In the genomic region with DNA sequence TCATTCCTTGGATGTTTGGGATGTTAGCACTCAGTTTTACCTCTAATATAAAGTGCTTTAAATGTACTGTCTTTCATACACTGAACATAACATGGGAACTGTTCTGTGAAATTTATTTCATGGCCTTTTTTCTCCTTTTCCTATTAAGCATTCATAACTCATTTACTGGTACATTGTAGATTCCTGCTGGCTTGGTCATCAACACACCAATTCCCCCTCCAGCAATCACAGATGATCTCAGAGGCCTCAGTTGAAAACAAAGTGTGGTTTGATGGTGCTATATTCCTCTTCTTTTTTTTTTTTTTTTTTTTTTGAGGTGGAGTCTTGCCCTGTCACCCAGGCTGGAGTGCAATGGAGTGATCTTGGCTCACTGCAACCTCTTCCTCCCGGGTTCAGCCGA, we compare ENCODE assay signal across 18 cellular contexts.
DNase-seq lines count a peak whose midpoint lies in the region; FAIRE-seq and TF ChIP-seq lines count a peak whose summit lies in the region.
"Had no signal": no experiment of that assay in that cellular context is flagged by ENCODE, and none has a peak within 500 bp of the region (broad histone marks: within the 10 kb centered on the region; RNA-seq: fewer than 3 reads in every experiment).

No MANE protein-coding gene starts in this region.

- no peaks in the 10 kb centered on the region for H4K20me1 ChIP-seq in fibroblast of lung (ENCODE audit: control insufficient read depth, extremely low read depth, insufficient read depth, low read length)

- no peak overlapping the region for H4K91ac ChIP-seq in trophoblast cell (ENCODE audit: low read depth, low read length)

- peak; percentile 84 for DNase-seq in EL
- peak; percentile 42 to 66 for DNase-seq in SJCRH30
- peak; percentile 37 to 83 for DNase-seq in fibroblast of lung (ENCODE audit: low read depth in 2 of 2)
- DNase-seq in trophoblast cell = peak; percentile 4 to 27
- no peak for DNase-seq in SW 1271 (lab: John Stamatoyannopoulos, UW)
- no peak for DNase-seq in SIG-M5 (lab: John Stamatoyannopoulos, UW)
- DNase-seq in D721Med (ENCODE audit: insufficient read length, low spot score) = no peak
- no peak for DNase-seq in DMS 273 treated with DMSO at 0.1 percent for 48 hours (lab: John Stamatoyannopoulos, UW)
- DNase-seq: activated CD8-positive, alpha-beta memory T cell treated with anti-CD3 and anti-CD28 coated beads for 24 hours; activated effector memory CD4-positive, alpha-beta T cell treated with Interleukin-2 at 50 U/mL for 16 hours; effector CD4-positive, alpha-beta T cell; NCI-H1930; NCI-H524 treated with DMSO at 0.1 percent for 48 hours; right lobe of liver; upper lobe of left lung had no signal

- no peak overlapping the region for H2BK12ac ChIP-seq in trophoblast cell (ENCODE audit: low read length)

- H3K4me2 ChIP-seq in fibroblast of lung (ENCODE audit: extremely low read depth, insufficient read depth, low read length) (no peak overlapping the region), trophoblast cell (ENCODE audit: low read length) (no peak overlapping the region)
- H3K4me2 ChIP-seq: PC-9 had no signal

- H2AFZ ChIP-seq in fibroblast of lung (ENCODE audit: low read length) = no peak overlapping the region
- H2AFZ ChIP-seq in trophoblast cell (ENCODE audit: insufficient read depth, low read length, poor library complexity) = no peak overlapping the region
- H2AFZ ChIP-seq: PC-9 had no signal

- H3K79me1 ChIP-seq in trophoblast cell (ENCODE audit: low read length) = no peaks in the 10 kb centered on the region

- H3K9me3 ChIP-seq in SJCRH30 (replicated peaks) (no peaks in the 10 kb centered on the region), fibroblast of lung (ENCODE audit: control insufficient read depth, insufficient read depth, low read depth, low read length) (no peaks in the 10 kb centered on the region), trophoblast cell (ENCODE audit: insufficient read depth, low read depth, low read length) (no peaks in the 10 kb centered on the region)
- H3K9me3 ChIP-seq: neutrophil, right lobe of liver, upper lobe of left lung had no signal

- H2BK5ac ChIP-seq in trophoblast cell (ENCODE audit: low read depth, low read length, poor library complexity) = no peak overlapping the region

- no peak for FAIRE-seq in D721Med (lab: Jason Lieb, UNC)
- FAIRE-seq: islet of Langerhans had no signal

- no peak overlapping the region for H2BK120ac ChIP-seq in trophoblast cell (ENCODE audit: insufficient read depth, low read length, poor library complexity)

- no CpG with 5 or more reads among the region's 2 CpGs for WGBS in trophoblast cell (ENCODE audit: extremely low coverage, insufficient coverage, insufficient read length)

- H4K8ac ChIP-seq in trophoblast cell (ENCODE audit: low read depth, low read length) = no peak overlapping the region

- H3K27ac ChIP-seq in SJCRH30 (peak overlapping the region; percentile 99), fibroblast of lung (ENCODE audit: insufficient read depth, low read length) (no peak overlapping the region), trophoblast cell (ENCODE audit: low read depth, low read length) (no peak overlapping the region)
- H3K27ac ChIP-seq: neutrophil, PC-9, right lobe of liver, upper lobe of left lung had no signal

- no peak overlapping the region for H3K9ac ChIP-seq in fibroblast of lung (ENCODE audit: insufficient read depth, low read length)
- H3K9ac ChIP-seq in trophoblast cell (ENCODE audit: low read length) = no peak overlapping the region

- H3K4me3 ChIP-seq in SJCRH30 = no peak overlapping the region
- no peak overlapping the region for H3K4me3 ChIP-seq in fibroblast of lung (replicated peaks in 1 of 4; ENCODE audit: control extremely low read depth in 1 of 4, insufficient read depth in 1 of 4, low read depth in 3 of 4, low read length in 4 of 4)
- no peak overlapping the region for H3K4me3 ChIP-seq in trophoblast cell (ENCODE audit: low read depth, low read length)
- H3K4me3 ChIP-seq: PC-9, right lobe of liver, upper lobe of left lung had no signal

- no peak overlapping the region for H3K14ac ChIP-seq in trophoblast cell (ENCODE audit: low read length)

- H3K36me3 ChIP-seq in SJCRH30 = no peaks in the 10 kb centered on the region
- no peaks in the 10 kb centered on the region for H3K36me3 ChIP-seq in fibroblast of lung (ENCODE audit: control insufficient read depth, insufficient read depth, low read length)
- H3K36me3 ChIP-seq in trophoblast cell (ENCODE audit: control insufficient read depth in 1 of 2, insufficient read depth in 2 of 2, low read length in 2 of 2) = no peaks in the 10 kb centered on the region
- H3K36me3 ChIP-seq: neutrophil, right lobe of liver, upper lobe of left lung had no signal

- no peak overlapping the region for H4K12ac ChIP-seq in trophoblast cell (ENCODE audit: low read depth, low read length)

- no peak overlapping the region for H3K23ac ChIP-seq in trophoblast cell (ENCODE audit: low read length)

- H3K27me3 ChIP-seq in SJCRH30 (no peaks in the 10 kb centered on the region), fibroblast of lung (ENCODE audit: control insufficient read depth, insufficient read depth, low read length) (no peaks in the 10 kb centered on the region), trophoblast cell (ENCODE audit: insufficient read depth, low read length) (no peaks in the 10 kb centered on the region)
- H3K27me3 ChIP-seq: neutrophil, right lobe of liver, upper lobe of left lung had no signal

- H2AK5ac ChIP-seq in trophoblast cell (ENCODE audit: low read length) = no peak overlapping the region

- H3K4me1 ChIP-seq in SJCRH30 (peaks cover 65% of the 10 kb centered on the region), fibroblast of lung (ENCODE audit: control insufficient read depth, extremely low read depth, insufficient read depth, low read length) (peaks cover under 1% of the 10 kb centered on the region), trophoblast cell (ENCODE audit: control insufficient read depth in 1 of 2, insufficient read depth in 2 of 2, low read length in 2 of 2) (no peaks in the 10 kb centered on the region)
- H3K4me1 ChIP-seq: right lobe of liver, upper lobe of left lung had no signal

- no peak overlapping the region for H3K18ac ChIP-seq in trophoblast cell (ENCODE audit: low read length)

- no peak overlapping the region for H3K4ac ChIP-seq in trophoblast cell (ENCODE audit: low read depth, low read length)

- H3K79me2 ChIP-seq in fibroblast of lung (ENCODE audit: control insufficient read depth, insufficient read depth, low read length) (no peaks in the 10 kb centered on the region), trophoblast cell (ENCODE audit: control insufficient read depth, insufficient read depth, low read length, poor library complexity) (no peaks in the 10 kb centered on the region)

- TF ChIP-seq CTCF in fibroblast of lung (conservative IDR thresholded peaks at IDR 0.05 in 1 of 2, IDR thresholded peaks at IDR 0.05 in 1 of 2; ENCODE audit: low read depth in 1 of 2, low read length in 2 of 2) = no peak
- TF ChIP-seq CTCF in D721Med (IDR thresholded peaks at IDR 0.05; ENCODE audit: insufficient read depth, missing control alignments) = no peak

Comparison
In these comparisons a context has a peak if more than half of its experiments do, and no peak if none do; other contexts are left out.
1. DNase-seq: peak in EL (single experiment), SJCRH30 (2 of 2), fibroblast of lung (2 of 2) and trophoblast cell (2 of 2); none in SW 1271 (0 of 2), SIG-M5 (single experiment), D721Med (single experiment) and DMS 273 treated with DMSO at 0.1 percent for 48 hours (single experiment).